ENCODE assay signal across 1 cellular context in the genomic region with DNA sequence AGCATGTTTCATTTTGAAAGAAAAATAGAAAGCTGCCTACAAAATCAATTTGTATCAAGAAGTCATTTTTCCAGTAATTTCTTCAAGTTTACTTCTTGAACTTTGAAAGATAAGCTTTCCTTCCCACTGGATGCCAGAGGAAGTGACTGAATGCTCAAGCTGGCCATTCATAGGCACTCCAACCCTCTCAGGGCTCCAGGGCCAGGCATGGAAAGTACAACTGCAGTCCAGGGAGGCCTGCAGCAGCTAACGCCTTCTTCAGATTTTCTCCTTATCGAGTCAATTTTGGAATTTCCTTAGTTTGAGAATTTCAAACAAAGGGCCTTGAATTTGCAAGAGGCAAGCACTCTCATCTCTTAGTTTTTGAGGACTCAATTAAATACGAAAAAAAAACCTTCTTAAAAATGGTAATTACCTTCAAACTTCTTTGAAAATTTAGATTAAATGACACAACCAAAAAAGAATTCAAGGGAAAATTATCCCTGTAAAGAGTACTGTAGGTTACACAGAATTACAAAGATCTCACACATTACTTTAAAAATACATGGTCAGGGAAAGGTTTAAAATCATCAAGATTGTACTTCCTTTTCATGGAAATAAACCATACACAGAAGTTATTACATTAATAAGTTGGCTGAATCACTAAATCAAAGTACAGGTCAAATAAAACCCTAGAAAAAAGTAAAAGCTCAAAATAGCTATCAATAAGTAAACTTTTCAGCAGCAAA.
TF ChIP-seq lines count a peak whose summit lies in the region.

No MANE protein-coding gene starts in this region.

TF ChIP-seq in K562, 482 proteins besides CTCF, POLR2A, EP300 and RAD21 (continued from another document and continues in another):
- TF ChIP-seq, protein P1, sequence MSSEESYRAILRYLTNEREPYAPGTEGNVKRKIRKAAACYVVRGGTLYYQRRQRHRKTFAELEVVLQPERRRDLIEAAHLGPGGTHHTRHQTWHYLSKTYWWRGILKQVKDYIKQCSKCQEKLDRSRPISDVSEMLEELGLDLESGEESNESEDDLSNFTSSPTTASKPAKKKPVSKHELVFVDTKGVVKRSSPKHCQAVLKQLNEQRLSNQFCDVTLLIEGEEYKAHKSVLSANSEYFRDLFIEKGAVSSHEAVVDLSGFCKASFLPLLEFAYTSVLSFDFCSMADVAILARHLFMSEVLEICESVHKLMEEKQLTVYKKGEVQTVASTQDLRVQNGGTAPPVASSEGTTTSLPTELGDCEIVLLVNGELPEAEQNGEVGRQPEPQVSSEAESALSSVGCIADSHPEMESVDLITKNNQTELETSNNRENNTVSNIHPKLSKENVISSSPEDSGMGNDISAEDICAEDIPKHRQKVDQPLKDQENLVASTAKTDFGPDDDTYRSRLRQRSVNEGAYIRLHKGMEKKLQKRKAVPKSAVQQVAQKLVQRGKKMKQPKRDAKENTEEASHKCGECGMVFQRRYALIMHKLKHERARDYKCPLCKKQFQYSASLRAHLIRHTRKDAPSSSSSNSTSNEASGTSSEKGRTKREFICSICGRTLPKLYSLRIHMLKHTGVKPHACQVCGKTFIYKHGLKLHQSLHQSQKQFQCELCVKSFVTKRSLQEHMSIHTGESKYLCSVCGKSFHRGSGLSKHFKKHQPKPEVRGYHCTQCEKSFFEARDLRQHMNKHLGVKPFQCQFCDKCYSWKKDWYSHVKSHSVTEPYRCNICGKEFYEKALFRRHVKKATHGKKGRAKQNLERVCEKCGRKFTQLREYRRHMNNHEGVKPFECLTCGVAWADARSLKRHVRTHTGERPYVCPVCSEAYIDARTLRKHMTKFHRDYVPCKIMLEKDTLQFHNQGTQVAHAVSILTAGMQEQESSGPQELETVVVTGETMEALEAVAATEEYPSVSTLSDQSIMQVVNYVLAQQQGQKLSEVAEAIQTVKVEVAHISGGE (CRISPR knock-in tag; IDR thresholded peaks at IDR 0.05), result no peak
- TF ChIP-seq, protein P2, sequence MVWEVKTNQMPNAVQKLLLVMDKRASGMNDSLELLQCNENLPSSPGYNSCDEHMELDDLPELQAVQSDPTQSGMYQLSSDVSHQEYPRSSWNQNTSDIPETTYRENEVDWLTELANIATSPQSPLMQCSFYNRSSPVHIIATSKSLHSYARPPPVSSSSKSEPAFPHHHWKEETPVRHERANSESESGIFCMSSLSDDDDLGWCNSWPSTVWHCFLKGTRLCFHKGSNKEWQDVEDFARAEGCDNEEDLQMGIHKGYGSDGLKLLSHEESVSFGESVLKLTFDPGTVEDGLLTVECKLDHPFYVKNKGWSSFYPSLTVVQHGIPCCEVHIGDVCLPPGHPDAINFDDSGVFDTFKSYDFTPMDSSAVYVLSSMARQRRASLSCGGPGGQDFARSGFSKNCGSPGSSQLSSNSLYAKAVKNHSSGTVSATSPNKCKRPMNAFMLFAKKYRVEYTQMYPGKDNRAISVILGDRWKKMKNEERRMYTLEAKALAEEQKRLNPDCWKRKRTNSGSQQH (CRISPR knock-in tag; IDR thresholded peaks at IDR 0.05), result no peak
- TF ChIP-seq, protein P3, sequence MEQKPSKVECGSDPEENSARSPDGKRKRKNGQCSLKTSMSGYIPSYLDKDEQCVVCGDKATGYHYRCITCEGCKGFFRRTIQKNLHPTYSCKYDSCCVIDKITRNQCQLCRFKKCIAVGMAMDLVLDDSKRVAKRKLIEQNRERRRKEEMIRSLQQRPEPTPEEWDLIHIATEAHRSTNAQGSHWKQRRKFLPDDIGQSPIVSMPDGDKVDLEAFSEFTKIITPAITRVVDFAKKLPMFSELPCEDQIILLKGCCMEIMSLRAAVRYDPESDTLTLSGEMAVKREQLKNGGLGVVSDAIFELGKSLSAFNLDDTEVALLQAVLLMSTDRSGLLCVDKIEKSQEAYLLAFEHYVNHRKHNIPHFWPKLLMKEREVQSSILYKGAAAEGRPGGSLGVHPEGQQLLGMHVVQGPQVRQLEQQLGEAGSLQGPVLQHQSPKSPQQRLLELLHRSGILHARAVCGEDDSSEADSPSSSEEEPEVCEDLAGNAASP (IDR thresholded peaks at IDR 0.05), result no peak
- TF ChIP-seq CBFA2T3 (IDR thresholded peaks at IDR 0.05) (peak; percentile 41; the same call in 1 of the 2 replicates), RBM22 (IDR thresholded peaks at IDR 0.05; ENCODE audit: low read depth, low read length, poor library complexity, severe bottlenecking) (no peak), PTBP1 (IDR thresholded peaks at IDR 0.05; ENCODE audit: low read depth, low read length) (no peak), CEBPG (CRISPR knock-in tag; IDR thresholded peaks at IDR 0.05) (no peak), CEBPG (tag; conservative IDR thresholded peaks at IDR 0.05 in 1 of 2, IDR thresholded peaks at IDR 0.05 in 1 of 2) (no peak), SUPT5H (IDR thresholded peaks at IDR 0.05) (no peak), CHD1 (IDR thresholded peaks at IDR 0.05; ENCODE audit: low read length) (no peak), ELF1 (tag; IDR thresholded peaks at IDR 0.05) (no peak), NCOA6 (IDR thresholded peaks at IDR 0.05) (no peak), ZNF316 (IDR thresholded peaks at IDR 0.05) (no peak), MAZ (CRISPR knock-in tag; conservative IDR thresholded peaks at IDR 0.05 in 1 of 2, IDR thresholded peaks at IDR 0.05 in 1 of 2) (no peak), NONO (IDR thresholded peaks at IDR 0.05; ENCODE audit: low read depth in 2 of 2, low read length in 1 of 2) (no peak), TBL1XR1 (IDR thresholded peaks at IDR 0.05; ENCODE audit: low read length in 2 of 2) (no peak), ZNF274 (IDR thresholded peaks at IDR 0.05; ENCODE audit: borderline replicate concordance, low read depth, low read length) (no peak), ETV5 (CRISPR knock-in tag; IDR thresholded peaks at IDR 0.05; ENCODE audit: low read depth) (no peak), JUNB (CRISPR knock-in tag; conservative IDR thresholded peaks at IDR 0.05) (no peak), XRCC3 (IDR thresholded peaks at IDR 0.05) (no peak), SREBF2 (CRISPR knock-in tag; IDR thresholded peaks at IDR 0.05) (no peak)
- TF ChIP-seq, protein P4, sequence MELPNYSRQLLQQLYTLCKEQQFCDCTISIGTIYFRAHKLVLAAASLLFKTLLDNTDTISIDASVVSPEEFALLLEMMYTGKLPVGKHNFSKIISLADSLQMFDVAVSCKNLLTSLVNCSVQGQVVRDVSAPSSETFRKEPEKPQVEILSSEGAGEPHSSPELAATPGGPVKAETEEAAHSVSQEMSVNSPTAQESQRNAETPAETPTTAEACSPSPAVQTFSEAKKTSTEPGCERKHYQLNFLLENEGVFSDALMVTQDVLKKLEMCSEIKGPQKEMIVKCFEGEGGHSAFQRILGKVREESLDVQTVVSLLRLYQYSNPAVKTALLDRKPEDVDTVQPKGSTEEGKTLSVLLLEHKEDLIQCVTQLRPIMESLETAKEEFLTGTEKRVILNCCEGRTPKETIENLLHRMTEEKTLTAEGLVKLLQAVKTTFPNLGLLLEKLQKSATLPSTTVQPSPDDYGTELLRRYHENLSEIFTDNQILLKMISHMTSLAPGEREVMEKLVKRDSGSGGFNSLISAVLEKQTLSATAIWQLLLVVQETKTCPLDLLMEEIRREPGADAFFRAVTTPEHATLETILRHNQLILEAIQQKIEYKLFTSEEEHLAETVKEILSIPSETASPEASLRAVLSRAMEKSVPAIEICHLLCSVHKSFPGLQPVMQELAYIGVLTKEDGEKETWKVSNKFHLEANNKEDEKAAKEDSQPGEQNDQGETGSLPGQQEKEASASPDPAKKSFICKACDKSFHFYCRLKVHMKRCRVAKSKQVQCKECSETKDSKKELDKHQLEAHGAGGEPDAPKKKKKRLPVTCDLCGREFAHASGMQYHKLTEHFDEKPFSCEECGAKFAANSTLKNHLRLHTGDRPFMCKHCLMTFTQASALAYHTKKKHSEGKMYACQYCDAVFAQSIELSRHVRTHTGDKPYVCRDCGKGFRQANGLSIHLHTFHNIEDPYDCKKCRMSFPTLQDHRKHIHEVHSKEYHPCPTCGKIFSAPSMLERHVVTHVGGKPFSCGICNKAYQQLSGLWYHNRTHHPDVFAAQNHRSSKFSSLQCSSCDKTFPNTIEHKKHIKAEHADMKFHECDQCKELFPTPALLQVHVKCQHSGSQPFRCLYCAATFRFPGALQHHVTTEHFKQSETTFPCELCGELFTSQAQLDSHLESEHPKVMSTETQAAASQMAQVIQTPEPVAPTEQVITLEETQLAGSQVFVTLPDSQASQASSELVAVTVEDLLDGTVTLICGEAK (IDR thresholded peaks at IDR 0.05), result no peak
- TF ChIP-seq, protein P4 (CRISPR knock-in tag; IDR thresholded peaks at IDR 0.05), result no peak
- TF ChIP-seq, protein P5, sequence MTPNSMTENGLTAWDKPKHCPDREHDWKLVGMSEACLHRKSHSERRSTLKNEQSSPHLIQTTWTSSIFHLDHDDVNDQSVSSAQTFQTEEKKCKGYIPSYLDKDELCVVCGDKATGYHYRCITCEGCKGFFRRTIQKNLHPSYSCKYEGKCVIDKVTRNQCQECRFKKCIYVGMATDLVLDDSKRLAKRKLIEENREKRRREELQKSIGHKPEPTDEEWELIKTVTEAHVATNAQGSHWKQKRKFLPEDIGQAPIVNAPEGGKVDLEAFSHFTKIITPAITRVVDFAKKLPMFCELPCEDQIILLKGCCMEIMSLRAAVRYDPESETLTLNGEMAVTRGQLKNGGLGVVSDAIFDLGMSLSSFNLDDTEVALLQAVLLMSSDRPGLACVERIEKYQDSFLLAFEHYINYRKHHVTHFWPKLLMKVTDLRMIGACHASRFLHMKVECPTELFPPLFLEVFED (CRISPR knock-in tag; conservative IDR thresholded peaks at IDR 0.05), result no peak
- TF ChIP-seq, protein P6, sequence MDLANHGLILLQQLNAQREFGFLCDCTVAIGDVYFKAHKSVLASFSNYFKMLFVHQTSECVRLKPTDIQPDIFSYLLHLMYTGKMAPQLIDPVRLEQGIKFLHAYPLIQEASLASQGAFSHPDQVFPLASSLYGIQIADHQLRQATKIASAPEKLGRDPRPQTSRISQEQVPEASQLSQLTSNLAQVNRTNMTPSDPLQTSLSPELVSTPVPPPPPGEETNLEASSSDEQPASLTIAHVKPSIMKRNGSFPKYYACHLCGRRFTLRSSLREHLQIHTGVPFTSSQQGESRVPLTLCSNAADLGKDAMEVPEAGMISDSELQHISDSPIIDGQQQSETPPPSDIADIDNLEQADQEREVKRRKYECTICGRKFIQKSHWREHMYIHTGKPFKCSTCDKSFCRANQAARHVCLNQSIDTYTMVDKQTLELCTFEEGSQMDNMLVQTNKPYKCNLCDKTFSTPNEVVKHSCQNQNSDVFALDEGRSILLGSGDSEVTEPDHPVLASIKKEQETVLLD (IDR thresholded peaks at IDR 0.05), result no peak
- TF ChIP-seq, protein P7, sequence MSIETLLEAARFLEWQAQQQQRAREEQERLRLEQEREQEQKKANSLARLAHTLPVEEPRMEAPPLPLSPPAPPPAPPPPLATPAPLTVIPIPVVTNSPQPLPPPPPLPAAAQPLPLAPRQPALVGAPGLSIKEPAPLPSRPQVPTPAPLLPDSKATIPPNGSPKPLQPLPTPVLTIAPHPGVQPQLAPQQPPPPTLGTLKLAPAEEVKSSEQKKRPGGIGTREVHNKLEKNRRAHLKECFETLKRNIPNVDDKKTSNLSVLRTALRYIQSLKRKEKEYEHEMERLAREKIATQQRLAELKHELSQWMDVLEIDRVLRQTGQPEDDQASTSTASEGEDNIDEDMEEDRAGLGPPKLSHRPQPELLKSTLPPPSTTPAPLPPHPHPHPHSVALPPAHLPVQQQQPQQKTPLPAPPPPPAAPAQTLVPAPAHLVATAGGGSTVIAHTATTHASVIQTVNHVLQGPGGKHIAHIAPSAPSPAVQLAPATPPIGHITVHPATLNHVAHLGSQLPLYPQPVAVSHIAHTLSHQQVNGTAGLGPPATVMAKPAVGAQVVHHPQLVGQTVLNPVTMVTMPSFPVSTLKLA (conservative IDR thresholded peaks at IDR 0.05), result 0 out of 4 replicates have a peak, but pooled peaks of 1 of the 2 experiments have one; percentile 20
- TF ChIP-seq, protein P8, sequence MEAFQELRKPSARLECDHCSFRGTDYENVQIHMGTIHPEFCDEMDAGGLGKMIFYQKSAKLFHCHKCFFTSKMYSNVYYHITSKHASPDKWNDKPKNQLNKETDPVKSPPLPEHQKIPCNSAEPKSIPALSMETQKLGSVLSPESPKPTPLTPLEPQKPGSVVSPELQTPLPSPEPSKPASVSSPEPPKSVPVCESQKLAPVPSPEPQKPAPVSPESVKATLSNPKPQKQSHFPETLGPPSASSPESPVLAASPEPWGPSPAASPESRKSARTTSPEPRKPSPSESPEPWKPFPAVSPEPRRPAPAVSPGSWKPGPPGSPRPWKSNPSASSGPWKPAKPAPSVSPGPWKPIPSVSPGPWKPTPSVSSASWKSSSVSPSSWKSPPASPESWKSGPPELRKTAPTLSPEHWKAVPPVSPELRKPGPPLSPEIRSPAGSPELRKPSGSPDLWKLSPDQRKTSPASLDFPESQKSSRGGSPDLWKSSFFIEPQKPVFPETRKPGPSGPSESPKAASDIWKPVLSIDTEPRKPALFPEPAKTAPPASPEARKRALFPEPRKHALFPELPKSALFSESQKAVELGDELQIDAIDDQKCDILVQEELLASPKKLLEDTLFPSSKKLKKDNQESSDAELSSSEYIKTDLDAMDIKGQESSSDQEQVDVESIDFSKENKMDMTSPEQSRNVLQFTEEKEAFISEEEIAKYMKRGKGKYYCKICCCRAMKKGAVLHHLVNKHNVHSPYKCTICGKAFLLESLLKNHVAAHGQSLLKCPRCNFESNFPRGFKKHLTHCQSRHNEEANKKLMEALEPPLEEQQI (IDR thresholded peaks at IDR 0.05), result 0 out of 2 replicates have a peak, but pooled peaks have one; percentile 49
- TF ChIP-seq, protein P9, sequence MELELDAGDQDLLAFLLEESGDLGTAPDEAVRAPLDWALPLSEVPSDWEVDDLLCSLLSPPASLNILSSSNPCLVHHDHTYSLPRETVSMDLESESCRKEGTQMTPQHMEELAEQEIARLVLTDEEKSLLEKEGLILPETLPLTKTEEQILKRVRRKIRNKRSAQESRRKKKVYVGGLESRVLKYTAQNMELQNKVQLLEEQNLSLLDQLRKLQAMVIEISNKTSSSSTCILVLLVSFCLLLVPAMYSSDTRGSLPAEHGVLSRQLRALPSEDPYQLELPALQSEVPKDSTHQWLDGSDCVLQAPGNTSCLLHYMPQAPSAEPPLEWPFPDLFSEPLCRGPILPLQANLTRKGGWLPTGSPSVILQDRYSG (tag; conservative IDR thresholded peaks at IDR 0.05; ENCODE audit: low read depth), result no peak
